ENCODE assay signal across 9 cellular contexts in the genomic region with DNA sequence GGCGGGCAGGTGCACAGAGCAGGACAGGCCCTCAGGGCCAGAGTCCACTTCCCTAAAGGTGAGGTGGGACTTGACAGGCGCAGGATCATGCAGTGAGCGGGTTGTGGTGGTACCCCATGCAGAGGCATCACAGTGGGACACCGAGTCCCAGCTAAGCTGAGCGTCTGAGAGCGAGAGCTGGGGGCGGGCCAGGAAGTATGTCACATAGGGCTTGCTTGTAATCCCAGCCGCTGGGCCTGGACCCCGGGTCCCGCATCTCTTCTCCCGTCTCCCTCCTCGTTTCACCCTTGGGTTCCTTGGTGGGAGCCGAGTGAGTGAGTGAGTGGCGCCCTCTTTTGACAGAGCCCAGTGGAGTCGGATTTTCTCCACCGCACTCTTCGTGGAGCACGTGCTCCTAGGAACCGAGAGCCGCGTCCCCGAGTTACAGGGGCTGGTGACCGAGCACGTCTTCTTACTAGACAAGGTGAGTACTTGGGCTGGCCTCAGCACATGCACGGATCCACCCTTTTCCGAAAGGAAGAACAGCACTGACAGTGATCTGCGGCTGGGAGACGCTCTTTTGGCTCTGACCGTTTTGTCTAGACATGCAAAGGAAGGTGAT. TPM values are rescaled to one million over a fixed set of nuclear protein-coding genes. Genes with fewer than 3 reads are reported as not detected.
DNase-seq lines count a peak whose midpoint lies in the region; ATAC-seq, FAIRE-seq and TF ChIP-seq lines count a peak whose summit lies in the region.
"Had no signal": no experiment of that assay in that cellular context is flagged by ENCODE, and none has a peak within 500 bp of the region (broad histone marks: within the 10 kb centered on the region; RNA-seq: fewer than 3 reads in every experiment).

No MANE protein-coding gene starts in this region.

- TF ChIP-seq CTCF in BE2C (IDR thresholded peaks at IDR 0.05; ENCODE audit: low read depth, low read length) (peak; percentile 73), HFFc6 (IDR thresholded peaks at IDR 0.05) (peak; percentile 62), WTC11 (IDR thresholded peaks at IDR 0.05) (peak; percentile 21; the same call in 1 of the 2 replicates), keratinocyte (optimal IDR thresholded peaks at IDR 0.05 in 1 of 3, IDR thresholded peaks at IDR 0.05 in 1 of 3, conservative IDR thresholded peaks at IDR 0.05 in 1 of 3; ENCODE audit: extremely low read depth in 1 of 3, insufficient read depth in 2 of 3, low read length in 3 of 3) (peak in 2 of 3 experiments; percentile 25 to 50)

- ATAC-seq in WTC11 (peak; percentile 60), GM19467 (IDR thresholded peaks at IDR 0.05; ENCODE audit: unreplicated experiment) (no peak), GM19035 (IDR thresholded peaks at IDR 0.05; ENCODE audit: unreplicated experiment) (no peak)

- no peak overlapping the region for H3K9ac ChIP-seq in keratinocyte (ENCODE audit: control insufficient read depth, extremely low read depth, insufficient read depth, low read length)

- H3K27ac ChIP-seq in keratinocyte (ENCODE audit: control insufficient read depth, insufficient read depth, low read length): no peak overlapping the region
- no peak overlapping the region for H3K27ac ChIP-seq in CD8-positive, alpha-beta memory T cell (ENCODE audit: low read depth, low read length)

- no peak overlapping the region for H3K4me2 ChIP-seq in keratinocyte (ENCODE audit: control insufficient read depth, extremely low read depth, insufficient read depth, low read depth, low read length)

- peaks cover 4% of the 10 kb centered on the region for H3K4me1 Mint-ChIP-seq in HFFc6 (ENCODE audit: low read depth)
- no peaks in the 10 kb centered on the region for H3K4me1 Mint-ChIP-seq in WTC11
- no peaks in the 10 kb centered on the region for H3K4me1 Mint-ChIP-seq in CD8-positive, alpha-beta memory T cell
- H3K4me1 Mint-ChIP-seq: memory B cell had no signal

- peaks cover 5% of the 10 kb centered on the region; the same call in 1 of the 2 replicates for H3K36me3 ChIP-seq in BE2C
- H3K36me3 ChIP-seq in keratinocyte (ENCODE audit: control insufficient read depth in 2 of 2, extremely low read depth in 1 of 2, insufficient read depth in 2 of 2, low read length in 2 of 2): peaks cover 43 to 47% of the 10 kb centered on the region in 2 experiments
- peaks cover 90% of the 10 kb centered on the region for H3K36me3 ChIP-seq in CD8-positive, alpha-beta memory T cell (ENCODE audit: insufficient read depth, low read length)

- DNase-seq in BE2C (peak; percentile 67), HFFc6 (no peak), WTC11 (ENCODE audit: low spot score) (peak; percentile 68), keratinocyte (ENCODE audit: low read depth, low spot score) (no peak), GDM1 (lab: John Stamatoyannopoulos, UW) (no peak)
- DNase-seq in CD8-positive, alpha-beta memory T cell: no peak

- no peaks in the 10 kb centered on the region for H3K27me3 ChIP-seq in BE2C
- H3K27me3 ChIP-seq in keratinocyte (ENCODE audit: control insufficient read depth, extremely low read depth, insufficient read depth, low read length): no peaks in the 10 kb centered on the region
- H3K27me3 ChIP-seq in CD8-positive, alpha-beta memory T cell (ENCODE audit: insufficient read depth, low read length, poor library complexity, severe bottlenecking): no peaks in the 10 kb centered on the region

- H3K27ac Mint-ChIP-seq in HFFc6 (no peak overlapping the region), WTC11 (no peak overlapping the region)
- H3K27ac Mint-ChIP-seq in CD8-positive, alpha-beta memory T cell: peak overlapping the region in 2 of 8 donors; percentile 36 to 38
- H3K27ac Mint-ChIP-seq: memory B cell had no signal

- H3K9me3 Mint-ChIP-seq in HFFc6: no peaks in the 10 kb centered on the region; the same call in 1 of the 2 replicates
- peaks cover 9% of the 10 kb centered on the region for H3K9me3 Mint-ChIP-seq in WTC11
- H3K9me3 Mint-ChIP-seq in CD8-positive, alpha-beta memory T cell: no peaks in the 10 kb centered on the region
- H3K9me3 Mint-ChIP-seq: memory B cell had no signal

- CTCF ChIA-PET in WTC11 (lab: Charles Lee): interaction anchor here (3.8 kb wide), 1 partner anchor 168 kb away, joined by 63 read pairs; no protein-coding TSS in a partner anchor
- CTCF ChIA-PET in CD8-positive, alpha-beta memory T cell (lab: Charles Lee): no interaction called here

- dilution Hi-C loops in keratinocyte (cut with MboI; ENCODE audit: extremely low pct_ligation_motif_present, low sequenced_read_pairs): no loop called here

- FAIRE-seq in keratinocyte (lab: Jason Lieb, UNC): no peak

- no peaks in the 10 kb centered on the region for H3K9me1 ChIP-seq in keratinocyte (ENCODE audit: control insufficient read depth, extremely low read depth, insufficient read depth, low read length)

- H2AFZ ChIP-seq in keratinocyte (ENCODE audit: control insufficient read depth, low read length): no peak overlapping the region

- POLR2A ChIA-PET in WTC11 (lab: Charles Lee): no interaction called here
- POLR2A ChIA-PET in CD8-positive, alpha-beta memory T cell (lab: Charles Lee): no interaction called here

- no peaks in the 10 kb centered on the region for H3K4me1 ChIP-seq in BE2C
- H3K4me1 ChIP-seq in keratinocyte (ENCODE audit: control insufficient read depth, extremely low read depth, insufficient read depth, low read length): no peaks in the 10 kb centered on the region
- no peaks in the 10 kb centered on the region for H3K4me1 ChIP-seq in CD8-positive, alpha-beta memory T cell (ENCODE audit: insufficient read depth, low read length)

- H3K27me3 Mint-ChIP-seq in HFFc6 (ENCODE audit: insufficient read depth) (peaks cover 5% of the 10 kb centered on the region; the same call in 1 of the 2 replicates), WTC11 (ENCODE audit: low read depth) (no peaks in the 10 kb centered on the region)
- no peaks in the 10 kb centered on the region for H3K27me3 Mint-ChIP-seq in CD8-positive, alpha-beta memory T cell
- H3K27me3 Mint-ChIP-seq: memory B cell had no signal

- H3K79me2 ChIP-seq in keratinocyte (ENCODE audit: control insufficient read depth, insufficient read depth, low read length): no peaks in the 10 kb centered on the region

- H4K20me1 ChIP-seq in keratinocyte (ENCODE audit: control insufficient read depth, extremely low read depth, insufficient read depth, low read length): no peaks in the 10 kb centered on the region

- H3K4me3 Mint-ChIP-seq in HFFc6 (no peak overlapping the region), WTC11 (no peak overlapping the region)
- H3K4me3 Mint-ChIP-seq in CD8-positive, alpha-beta memory T cell: peak overlapping the region in 1 of 7 donors; percentile 3
- H3K4me3 Mint-ChIP-seq: memory B cell had no signal

- H3K36me3 Mint-ChIP-seq in HFFc6 (ENCODE audit: low read depth) (peaks cover 33% of the 10 kb centered on the region), WTC11 (peaks cover 71% of the 10 kb centered on the region)
- H3K36me3 Mint-ChIP-seq in CD8-positive, alpha-beta memory T cell: peaks cover 26 to 98% (median 26%) of the 10 kb centered on the region in 3 donors

- H3K9me3 ChIP-seq in BE2C: no peaks in the 10 kb centered on the region
- no peaks in the 10 kb centered on the region for H3K9me3 ChIP-seq in keratinocyte (ENCODE audit: control insufficient read depth, low read depth, low read length)
- no peaks in the 10 kb centered on the region for H3K9me3 ChIP-seq in CD8-positive, alpha-beta memory T cell (ENCODE audit: low read length)

- H3K4me3 ChIP-seq in BE2C (ENCODE audit: low read depth, low read length) (no peak overlapping the region), keratinocyte (ENCODE audit: control insufficient read depth in 2 of 3, extremely low read depth in 1 of 3, insufficient read depth in 2 of 3, low read depth in 1 of 3, low read length in 3 of 3) (no peak overlapping the region)
- no peak overlapping the region for H3K4me3 ChIP-seq in CD8-positive, alpha-beta memory T cell (ENCODE audit: low read length)

TF ChIP-seq in WTC11, 78 proteins besides CTCF, POLR2A, EP300 and RAD21 (continues in another document):
- TF ChIP-seq OVOL2 (CRISPR knock-in tag; IDR thresholded peaks at IDR 0.05; ENCODE audit: borderline replicate concordance) (no peak), ZNF423 (CRISPR knock-in tag; IDR thresholded peaks at IDR 0.05) (peak; percentile 35; the same call in 1 of the 2 replicates), ZNF138 (CRISPR knock-in tag; conservative IDR thresholded peaks at IDR 0.05) (no peak)
- TF ChIP-seq, protein P1, sequence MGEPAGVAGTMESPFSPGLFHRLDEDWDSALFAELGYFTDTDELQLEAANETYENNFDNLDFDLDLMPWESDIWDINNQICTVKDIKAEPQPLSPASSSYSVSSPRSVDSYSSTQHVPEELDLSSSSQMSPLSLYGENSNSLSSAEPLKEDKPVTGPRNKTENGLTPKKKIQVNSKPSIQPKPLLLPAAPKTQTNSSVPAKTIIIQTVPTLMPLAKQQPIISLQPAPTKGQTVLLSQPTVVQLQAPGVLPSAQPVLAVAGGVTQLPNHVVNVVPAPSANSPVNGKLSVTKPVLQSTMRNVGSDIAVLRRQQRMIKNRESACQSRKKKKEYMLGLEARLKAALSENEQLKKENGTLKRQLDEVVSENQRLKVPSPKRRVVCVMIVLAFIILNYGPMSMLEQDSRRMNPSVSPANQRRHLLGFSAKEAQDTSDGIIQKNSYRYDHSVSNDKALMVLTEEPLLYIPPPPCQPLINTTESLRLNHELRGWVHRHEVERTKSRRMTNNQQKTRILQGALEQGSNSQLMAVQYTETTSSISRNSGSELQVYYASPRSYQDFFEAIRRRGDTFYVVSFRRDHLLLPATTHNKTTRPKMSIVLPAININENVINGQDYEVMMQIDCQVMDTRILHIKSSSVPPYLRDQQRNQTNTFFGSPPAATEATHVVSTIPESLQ (CRISPR knock-in tag; IDR thresholded peaks at IDR 0.05): no peak
- TF ChIP-seq, protein P2, sequence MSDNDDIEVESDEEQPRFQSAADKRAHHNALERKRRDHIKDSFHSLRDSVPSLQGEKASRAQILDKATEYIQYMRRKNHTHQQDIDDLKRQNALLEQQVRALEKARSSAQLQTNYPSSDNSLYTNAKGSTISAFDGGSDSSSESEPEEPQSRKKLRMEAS (CRISPR knock-in tag; IDR thresholded peaks at IDR 0.05): peak; percentile 60

RNA-seq across cellular contexts. Expression of a gene that starts 50.8 kb away (rescaled TPM):
- polyA plus RNA-seq in BE2C (2012; ENCODE audit: insufficient read depth, insufficient read length, low read depth): 52.5 TPM
- total RNA-seq in HFFc6 (2021; fragmentation: NEBNext Ultra II Directional; extraction: Animal tissue kit (Norgen Biotek cat#: 25700)): 10 to 100 TPM; 11.7 to 17.3 (median 13.7) TPM
- 18.1 to 25.2 TPM (median 20.6 TPM) in 3 replicates for total RNA-seq in WTC11 (2021)
- 10.9 to 18.3 TPM (median 13.1 TPM) in 3 replicates for polyA plus RNA-seq in keratinocyte
- polyA plus RNA-seq in keratinocyte (2011; ENCODE audit: low read depth): 6.7 TPM
- 7.8 and 17.9 TPM in 2 replicates for polyA plus RNA-seq in keratinocyte (2011; cell fraction: cytosol; rRNA removed)
- 25.5 and 33.3 TPM in 2 replicates for polyA plus RNA-seq in keratinocyte (2011; cell fraction: nucleus; rRNA removed)
- 14.6 and 20.3 TPM in 2 replicates for polyA plus RNA-seq in keratinocyte (2012; ENCODE audit: low replicate concordance)
- 7.5 to 23.1 TPM (median 13.4 TPM) in 3 replicates for polyA minus RNA-seq in keratinocyte
- polyA minus RNA-seq in keratinocyte (2011; cell fraction: cytosol; rRNA and poly(A)+ RNA removed): 16.5 TPM
- polyA minus RNA-seq in keratinocyte (2011; cell fraction: nucleus; rRNA and poly(A)+ RNA removed): 10.2 and 18.8 TPM in 2 replicates
- total RNA-seq in CD8-positive, alpha-beta memory T cell: 10 to 100 TPM; 12.4 to 16.8 TPM
- 8.5 TPM for polyA plus RNA-seq in CD8-positive, alpha-beta memory T cell

Comparison
In these comparisons a context has a peak if more than half of its experiments do, and no peak if none do; other contexts are left out.
1. DNase-seq: peak in BE2C (single experiment) and WTC11 (single experiment); none in HFFc6 (single experiment), keratinocyte (single experiment), GDM1 (single experiment) and CD8-positive, alpha-beta memory T cell (0 of 5).
2. CTCF ChIP-seq: peak in every context shown above with its lines; median percentile 73 in BE2C; 62 in HFFc6; 38 in keratinocyte; 21 in WTC11.